In the genomic region with DNA sequence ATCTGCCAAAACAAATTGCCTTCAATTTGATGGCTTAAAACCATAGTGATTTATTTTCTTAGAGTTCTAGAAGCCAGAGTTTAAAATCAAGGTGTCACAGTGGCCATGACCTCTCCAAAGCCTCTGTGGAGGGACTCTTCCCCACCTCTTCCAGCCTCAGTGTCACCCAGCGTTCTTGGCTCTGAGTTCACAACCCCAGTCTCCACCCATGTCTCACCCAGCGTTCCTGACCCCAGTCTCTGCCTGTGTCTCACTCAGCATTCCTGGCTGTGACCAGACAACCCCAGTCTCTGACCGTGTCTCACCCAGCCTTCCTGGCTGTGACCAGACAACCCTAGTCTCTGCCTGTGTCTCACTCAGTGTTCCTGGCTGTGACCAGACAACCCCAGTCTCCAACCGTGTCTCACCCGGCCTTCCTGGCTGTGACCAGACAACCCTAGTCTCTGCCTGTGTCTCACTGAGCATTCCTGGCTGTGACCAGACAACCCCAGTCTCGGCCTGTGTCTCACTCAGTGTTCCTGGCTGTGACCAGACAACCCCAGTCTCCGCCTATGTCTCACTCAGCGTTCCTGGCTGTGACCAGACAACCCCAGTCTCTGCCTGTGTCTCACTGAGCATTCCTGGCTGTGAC, we compare ENCODE assay signal across 28 cellular contexts.
"Had no signal": no experiment of that assay in that cellular context is flagged by ENCODE, and none has a peak within 500 bp of the region (broad histone marks: within the 10 kb centered on the region; RNA-seq: fewer than 3 reads in every experiment).

No MANE protein-coding gene starts in this region.

- ATAC-seq: activated naive CD4-positive, alpha-beta T cell treated with anti-CD3 and anti-CD28 coated beads, Interleukin-2, amount 50 U/mL, for 72 hours; activated T-cell treated with anti-CD3 and anti-CD28 coated beads, Interleukin-2, amount 50 U/mL, for 72 hours; gastroesophageal sphincter had no signal

- H3K27ac Mint-ChIP-seq: activated CD4-positive, alpha-beta memory T cell treated with anti-CD3 and anti-CD28 coated beads, Interleukin-2, amount 10 ng/mL, durations not matched to agents 7 days and 5 days; activated CD4-positive, alpha-beta T cell treated with anti-CD3 and anti-CD28 coated beads, Interleukin-2, amount 10 ng/mL, durations not matched to agents 7 days and 5 days; activated naive CD4-positive, alpha-beta T cell treated with anti-CD3 and anti-CD28 coated beads, Interleukin-2, amount 10 ng/mL, durations not matched to agents 7 days and 5 days; activated T-cell treated with anti-CD3 and anti-CD28 coated beads, Interleukin-2, amount 50 U/mL, for 24 hours; activated T-cell treated with anti-CD3 and anti-CD28 coated beads, Interleukin-2, amount 50 U/mL, for 72 hours; brain; dendritic cell treated with granulocyte-macrophage colony-stimulating factor and Interleukin-4, amounts not matched to agents 40 ng/mL and 50 ng/mL, for 4 days; endodermal cell had no signal

- H3K27me3 Mint-ChIP-seq: activated CD4-positive, alpha-beta memory T cell treated with anti-CD3 and anti-CD28 coated beads, Interleukin-2, amount 10 ng/mL, durations not matched to agents 7 days and 5 days; activated CD4-positive, alpha-beta T cell treated with anti-CD3 and anti-CD28 coated beads, Interleukin-2, amount 10 ng/mL, durations not matched to agents 7 days and 5 days; activated naive CD4-positive, alpha-beta T cell treated with anti-CD3 and anti-CD28 coated beads, Interleukin-2, amount 10 ng/mL, durations not matched to agents 7 days and 5 days; activated naive CD8-positive, alpha-beta T cell treated with anti-CD3 and anti-CD28 coated beads, Interleukin-2, amount 10 ng/mL, durations not matched to agents 7 days and 5 days; brain; dendritic cell treated with granulocyte-macrophage colony-stimulating factor and Interleukin-4, amounts not matched to agents 40 ng/mL and 50 ng/mL, for 4 days had no signal

- H3K4me1 Mint-ChIP-seq: activated CD4-positive, alpha-beta memory T cell treated with anti-CD3 and anti-CD28 coated beads, Interleukin-2, amount 10 ng/mL, durations not matched to agents 7 days and 5 days; activated CD4-positive, alpha-beta T cell treated with anti-CD3 and anti-CD28 coated beads, Interleukin-2, amount 10 ng/mL, durations not matched to agents 7 days and 5 days; activated naive CD4-positive, alpha-beta T cell treated with anti-CD3 and anti-CD28 coated beads, Interleukin-2, amount 10 ng/mL, durations not matched to agents 7 days and 5 days; activated naive CD8-positive, alpha-beta T cell treated with anti-CD3 and anti-CD28 coated beads, Interleukin-2, amount 10 ng/mL, durations not matched to agents 7 days and 5 days; brain; central memory CD8-positive, alpha-beta T cell; endodermal cell had no signal

- H3K9me3 Mint-ChIP-seq: activated CD4-positive, alpha-beta memory T cell treated with anti-CD3 and anti-CD28 coated beads, Interleukin-2, amount 10 ng/mL, durations not matched to agents 7 days and 5 days; activated CD4-positive, alpha-beta T cell treated with anti-CD3 and anti-CD28 coated beads, Interleukin-2, amount 10 ng/mL, durations not matched to agents 7 days and 5 days; activated naive CD4-positive, alpha-beta T cell treated with anti-CD3 and anti-CD28 coated beads, Interleukin-2, amount 10 ng/mL, durations not matched to agents 7 days and 5 days; activated naive CD4-positive, alpha-beta T cell treated with anti-CD3 and anti-CD28 coated beads, Interleukin-2, amount 50 U/mL, for 72 hours; activated naive CD8-positive, alpha-beta T cell treated with anti-CD3 and anti-CD28 coated beads, Interleukin-2, amount 10 ng/mL, durations not matched to agents 7 days and 5 days; activated T-cell treated with anti-CD3 and anti-CD28 coated beads, Interleukin-2, amount 50 U/mL, for 24 hours; activated T-cell treated with anti-CD3 and anti-CD28 coated beads, Interleukin-2, amount 50 U/mL, for 72 hours; central memory CD8-positive, alpha-beta T cell; dendritic cell treated with granulocyte-macrophage colony-stimulating factor and Interleukin-4, amounts not matched to agents 40 ng/mL and 50 ng/mL, for 4 days had no signal

- H3K36me3 ChIP-seq: ascending aorta, breast epithelium, esophagus squamous epithelium, gastroesophageal sphincter had no signal

- H3K36me3 Mint-ChIP-seq: activated naive CD4-positive, alpha-beta T cell treated with anti-CD3 and anti-CD28 coated beads, Interleukin-2, amount 10 ng/mL, durations not matched to agents 7 days and 5 days; activated naive CD4-positive, alpha-beta T cell treated with anti-CD3 and anti-CD28 coated beads, Interleukin-2, amount 50 U/mL, for 72 hours; activated naive CD8-positive, alpha-beta T cell treated with anti-CD3 and anti-CD28 coated beads, Interleukin-2, amount 10 ng/mL, durations not matched to agents 7 days and 5 days; brain had no signal

- H3K27ac ChIP-seq: ascending aorta, breast epithelium, coronary artery, dorsolateral prefrontal cortex, esophagus squamous epithelium, gastroesophageal sphincter had no signal

- H3K4me3 ChIP-seq: ascending aorta, breast epithelium, coronary artery, dorsolateral prefrontal cortex, esophagus squamous epithelium, gastroesophageal sphincter had no signal

- H3K27me3 ChIP-seq: ascending aorta, breast epithelium, dorsolateral prefrontal cortex, esophagus squamous epithelium, gastroesophageal sphincter had no signal

- H3K9me3 ChIP-seq: ascending aorta, breast epithelium, esophagus squamous epithelium, gastroesophageal sphincter had no signal

- DNase-seq: activated CD4-positive, alpha-beta memory T cell treated with anti-CD3 and anti-CD28 coated beads, Interleukin-2, amount 10 ng/mL, durations not matched to agents 7 days and 5 days; activated CD4-positive, alpha-beta T cell treated with anti-CD3 and anti-CD28 coated beads for 1 hour; activated CD4-positive, alpha-beta T cell treated with anti-CD3 and anti-CD28 coated beads for 4 hours; activated CD4-positive, alpha-beta T cell treated with anti-CD3 and anti-CD28 coated beads, Interleukin-2, amount 10 ng/mL, durations not matched to agents 7 days and 5 days; activated CD4-positive, alpha-beta T cell treated with anti-CD3 and anti-CD28 coated beads, Interleukin-2, amount 50 U/mL, for 4 hours; activated CD8-positive, alpha-beta memory T cell treated with anti-CD3 and anti-CD28 coated beads, Interleukin-2, amount 50 U/mL, for 48 hours; activated gamma-delta T cell; activated naive CD4-positive, alpha-beta T cell; activated naive CD4-positive, alpha-beta T cell treated with anti-CD3 and anti-CD28 coated beads, Interleukin-2, amount 10 ng/mL, durations not matched to agents 7 days and 5 days; activated naive CD8-positive, alpha-beta T cell treated with anti-CD3 and anti-CD28 coated beads, Interleukin-2, amount 10 ng/mL, durations not matched to agents 7 days and 5 days; activated T-cell treated with anti-CD3 and anti-CD28 coated beads for 4 hours; activated T-cell treated with anti-CD3 and anti-CD28 coated beads, Interleukin-2, amount 50 U/mL, for 24 hours; activated T-cell treated with anti-CD3 and anti-CD28 coated beads, Interleukin-2, amount 50 U/mL, for 72 hours; dorsolateral prefrontal cortex; effector memory CD4-positive, alpha-beta T cell; endodermal cell; esophagus squamous epithelium; foreskin melanocyte; head of caudate nucleus; T-helper 2 cell had no signal

- H3K4me1 ChIP-seq: ascending aorta, breast epithelium, esophagus squamous epithelium, gastroesophageal sphincter had no signal

- H3K4me3 Mint-ChIP-seq: activated CD4-positive, alpha-beta memory T cell treated with anti-CD3 and anti-CD28 coated beads, Interleukin-2, amount 10 ng/mL, durations not matched to agents 7 days and 5 days; activated CD4-positive, alpha-beta T cell treated with anti-CD3 and anti-CD28 coated beads, Interleukin-2, amount 10 ng/mL, durations not matched to agents 7 days and 5 days; activated naive CD4-positive, alpha-beta T cell treated with anti-CD3 and anti-CD28 coated beads, Interleukin-2, amount 10 ng/mL, durations not matched to agents 7 days and 5 days; activated naive CD8-positive, alpha-beta T cell treated with anti-CD3 and anti-CD28 coated beads, Interleukin-2, amount 10 ng/mL, durations not matched to agents 7 days and 5 days; activated T-cell treated with anti-CD3 and anti-CD28 coated beads, Interleukin-2, amount 50 U/mL, for 24 hours; activated T-cell treated with anti-CD3 and anti-CD28 coated beads, Interleukin-2, amount 50 U/mL, for 72 hours; brain; central memory CD8-positive, alpha-beta T cell; dendritic cell treated with granulocyte-macrophage colony-stimulating factor and Interleukin-4, amounts not matched to agents 40 ng/mL and 50 ng/mL, for 4 days; endodermal cell had no signal
